In the genomic region with DNA sequence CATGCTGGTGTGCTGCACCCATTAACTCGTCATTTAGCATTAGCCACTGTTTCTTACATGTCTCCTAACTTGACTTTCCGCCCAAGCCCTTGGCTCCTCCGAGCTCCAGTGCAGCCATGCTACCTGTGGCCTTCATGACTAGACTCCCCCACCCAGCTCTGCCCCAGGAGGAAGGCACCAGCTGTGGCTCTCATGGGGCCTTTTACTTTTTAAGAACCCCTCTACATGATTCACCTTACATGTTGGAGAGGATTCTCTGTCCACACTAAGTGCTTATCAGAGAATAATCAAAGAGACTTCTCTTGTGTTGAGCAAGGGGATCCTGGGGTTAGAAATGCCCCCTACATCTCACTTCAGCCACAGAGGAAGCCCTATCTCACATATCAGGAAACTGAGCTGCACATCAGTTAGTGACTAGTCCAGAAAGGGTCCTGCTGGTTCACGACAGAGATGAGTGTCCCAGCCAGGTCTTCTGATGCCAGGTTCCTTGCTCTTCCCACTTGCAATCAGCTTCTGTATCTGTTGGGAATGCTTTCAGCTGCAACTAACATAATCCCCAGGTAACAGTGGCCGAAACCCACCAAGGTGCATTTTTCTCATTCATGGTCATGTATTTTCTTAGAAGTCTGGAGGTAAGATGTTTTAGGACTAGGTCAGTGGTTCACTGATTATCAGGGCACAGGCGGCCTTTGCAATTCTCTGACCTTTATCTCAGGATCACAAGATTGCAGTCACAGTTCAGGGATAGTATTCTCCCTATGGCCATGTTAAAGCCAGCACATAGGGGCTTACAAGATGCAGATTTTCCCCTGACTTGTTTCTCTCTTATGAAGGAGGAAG, we compare ENCODE assay signal across 23 cellular contexts. TPM values are rescaled to one million over a fixed set of nuclear protein-coding genes. Genes with fewer than 3 reads are reported as not detected.
"Had no signal": no experiment of that assay in that cellular context is flagged by ENCODE, and none has a peak within 500 bp of the region (broad histone marks: within the 10 kb centered on the region; RNA-seq: fewer than 3 reads in every experiment).

No MANE protein-coding gene starts in this region.

- DNase-seq: KBM-7, MV-4-11, NCI-H1048, NCI-H1105, NCI-H1417, NCI-H1436 treated with DMSO at 0.1 percent for 48 hours, NCI-H1694, NCI-H1930, NCI-H2081, NCI-H2107, NCI-H2227 treated with DMSO at 0.1 percent for 48 hours, NCI-H524, NCI-H526 treated with DMSO at 0.1 percent for 48 hours, NCI-H748 treated with DMSO at 0.1 percent for 48 hours, Right ventricle myocardium superior, RPMI8226, SIG-M5 had no signal

- H3K27ac ChIP-seq: SJSA1, SK-N-MC had no signal

- FAIRE-seq: RCC 7860 had no signal

- H3K9me3 ChIP-seq: SJSA1 had no signal

- H3K4me1 ChIP-seq: SJSA1 had no signal

- H3K4me3 ChIP-seq: SJSA1, SK-N-MC had no signal

- H3K27me3 ChIP-seq: SJSA1 had no signal

- H3K36me3 ChIP-seq: SJSA1 had no signal

RNA-seq across cellular contexts. Expression of a gene that starts 45.9 kb away (rescaled TPM):
- total RNA-seq: LHCN-M2, MCF 10A, NCI-H460, Right ventricle myocardium superior, SJSA1 had no signal
